In the genomic region with DNA sequence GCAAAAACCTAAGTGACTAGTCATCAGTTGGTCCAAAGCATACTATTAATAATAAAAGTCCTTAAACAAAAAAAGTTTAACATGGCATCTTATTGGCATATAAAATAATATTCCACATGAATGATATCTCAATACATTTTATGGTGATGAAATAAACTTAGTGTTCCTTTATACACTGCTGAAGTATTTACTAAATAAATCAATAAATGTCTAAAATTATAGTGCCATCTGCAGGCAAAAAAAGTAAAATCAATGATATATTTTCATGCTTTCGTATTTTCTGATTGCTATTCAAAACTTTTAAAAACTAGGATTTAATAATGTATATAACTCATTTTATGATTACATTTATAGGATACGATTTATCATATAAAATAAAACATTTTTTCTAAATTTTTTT, we compare ENCODE assay signal across 12 cellular contexts. TPM values are rescaled to one million over a fixed set of nuclear protein-coding genes. Genes with fewer than 3 reads are reported as not detected.
DNase-seq lines count a peak whose midpoint lies in the region; ATAC-seq, FAIRE-seq and TF ChIP-seq lines count a peak whose summit lies in the region.
"Had no signal": no experiment of that assay in that cellular context is flagged by ENCODE, and none has a peak within 500 bp of the region (broad histone marks: within the 10 kb centered on the region; RNA-seq: fewer than 3 reads in every experiment).

No MANE protein-coding gene starts in this region.

- no peaks in the 10 kb centered on the region for H3K9me3 ChIP-seq in A549
- H3K9me3 ChIP-seq: breast epithelium, SJSA1 had no signal

- no peak overlapping the region for H3K4me3 ChIP-seq in A549
- H3K4me3 ChIP-seq: breast epithelium, SJSA1 had no signal

- CTCF ChIA-PET in A549 (lab: Yijun Ruan, JAX): interaction anchor here (0.7 kb wide), 2 partner anchors 22 to 229 kb away, joined by 3 to 4 read pairs; no protein-coding TSS in a partner anchor

- H3K4me1 ChIP-seq in A549: no peaks in the 10 kb centered on the region
- H3K4me1 ChIP-seq: breast epithelium, SJSA1 had no signal

- ATAC-seq in A549: no peak
- no peak for ATAC-seq in GM18909 (IDR thresholded peaks at IDR 0.05; ENCODE audit: poor library complexity, unreplicated experiment)
- ATAC-seq in GM21576 (IDR thresholded peaks at IDR 0.05; ENCODE audit: unreplicated experiment): no peak

- POLR2A ChIA-PET in A549 (lab: Yijun Ruan, JAX): no interaction called here

- no peaks in the 10 kb centered on the region for H3K27me3 Mint-ChIP-seq in glutamatergic neuron (ENCODE audit: unreplicated experiment)

- DNase-seq in A549 (ENCODE audit: low read depth in 1 of 2, low spot score in 1 of 2) (no peak), EH (ENCODE audit: low read depth) (peak; percentile 4), RCC 7860 (ENCODE audit: low spot score) (no peak), glutamatergic neuron (no peak), Ammon's horn (ENCODE audit: low spot score) (no peak), DMS79 treated with DMSO at 0.1 percent for 48 hours (lab: John Stamatoyannopoulos, UW) (no peak)
- DNase-seq: DMS153, foreskin melanocyte had no signal

- H3K4me2 ChIP-seq in A549: no peak overlapping the region

- H3K4me3 Mint-ChIP-seq in glutamatergic neuron (ENCODE audit: unreplicated experiment): no peak overlapping the region

- H3K36me3 Mint-ChIP-seq in glutamatergic neuron (ENCODE audit: unreplicated experiment): no peaks in the 10 kb centered on the region

- no peak overlapping the region for H3K27ac Mint-ChIP-seq in glutamatergic neuron (ENCODE audit: unreplicated experiment)

- no peaks in the 10 kb centered on the region for H3K9me3 Mint-ChIP-seq in glutamatergic neuron (ENCODE audit: unreplicated experiment)

- no peak overlapping the region for H3K27ac ChIP-seq in A549
- H3K27ac ChIP-seq: breast epithelium, SJSA1 had no signal

- no peak for TF ChIP-seq EP300 in A549 (IDR thresholded peaks at IDR 0.05)

- TF ChIP-seq CTCF in A549 (IDR thresholded peaks at IDR 0.05): peak; percentile 32; the same call in 2 of the 3 replicates
- peak; percentile 54 for TF ChIP-seq CTCF in glutamatergic neuron (IDR thresholded peaks at IDR 0.05; ENCODE audit: partially characterized antibody, unreplicated experiment)

- TF ChIP-seq RAD21 in A549 (conservative IDR thresholded peaks at IDR 0.05 in 1 of 2, IDR thresholded peaks at IDR 0.05 in 1 of 2): peak; percentile 38 to 43; a peak in 4 of 5 replicates

- H3K4me1 Mint-ChIP-seq in glutamatergic neuron (ENCODE audit: low read depth, unreplicated experiment): peaks cover 3% of the 10 kb centered on the region

- no peak for TF ChIP-seq POLR2A in A549 (IDR thresholded peaks at IDR 0.05; ENCODE audit: low read length)

- no peak for FAIRE-seq in A549 (lab: Jason Lieb, UNC)
- peak; percentile 82 for FAIRE-seq in RCC 7860 (lab: Jason Lieb, UNC)

- 30% methylated on average over 2 of the region's 2 CpGs for WGBS in A549 (ENCODE audit: missing lambda C conversion rate)

TF ChIP-seq in A549, 52 proteins besides CTCF, POLR2A, EP300 and RAD21:
- TF ChIP-seq RCOR1 (IDR thresholded peaks at IDR 0.05; ENCODE audit: low read depth, low read length) (no peak), SMC3 (IDR thresholded peaks at IDR 0.05) (peak; percentile 30; the same call in 2 of the 3 replicates)

RNA-seq across cellular contexts. Expression of a gene that starts 30.5 kb away (rescaled TPM):
- polyA plus RNA-seq in A549 (2011; rRNA removed) (12.1 and 16.6 TPM in 2 replicates), A549 (2017; fragmentation: RNase III; extraction: RNeasy Plus Mini Kit Qiagen cat#74134 plus additional on column Dnase treatment) (5.8 to 6.5 TPM (median 6.4 TPM) in 3 replicates)
- 1.4 and 1.6 TPM in 2 replicates for polyA plus RNA-seq in A549 (2012; cell fraction: cytosol; rRNA removed)
- 0.73 and 1.2 TPM in 2 replicates for polyA plus RNA-seq in A549 (2012; cell fraction: nucleus; rRNA removed)
- polyA minus RNA-seq in A549 (2011; rRNA and poly(A)+ RNA removed): 11.2 and 12.1 TPM in 2 replicates
- total RNA-seq in glutamatergic neuron (ENCODE audit: unreplicated experiment): 19.8 TPM

RNA-seq across cellular contexts. Expression of a gene that starts 30.6 kb away (rescaled TPM):
- polyA plus RNA-seq in A549 (2011; rRNA removed) (15.7 and 18.4 TPM in 2 replicates), A549 (2017; fragmentation: RNase III; extraction: RNeasy Plus Mini Kit Qiagen cat#74134 plus additional on column Dnase treatment) (6.6 to 7.2 TPM (median 7.1 TPM) in 3 replicates)
- polyA plus RNA-seq in A549 (2012; cell fraction: cytosol; rRNA removed): 2.7 and 2.8 TPM in 2 replicates
- polyA plus RNA-seq in A549 (2012; cell fraction: nucleus; rRNA removed): 2.4 and 4.3 TPM in 2 replicates
- polyA minus RNA-seq in A549 (2011; rRNA and poly(A)+ RNA removed): 5.2 and 7.2 TPM in 2 replicates
- 12.1 TPM for total RNA-seq in glutamatergic neuron (ENCODE audit: unreplicated experiment)
